1 cellular context compared by ENCODE assay signal in genomic region chr9:137467161-137467581, GRCh38.
TF ChIP-seq lines count a peak whose summit lies in the region.

No MANE protein-coding gene starts in this region.

TF ChIP-seq in H1, 55 proteins besides CTCF, POLR2A, EP300 and RAD21:
- TF ChIP-seq CBX5 (IDR thresholded peaks at IDR 0.05; ENCODE audit: low read depth, low read length) = no peak
- TF ChIP-seq ATF3 (IDR thresholded peaks at IDR 0.05; ENCODE audit: insufficient read depth, low read depth, low read length) = no peak
- no peak for TF ChIP-seq SP2 (IDR thresholded peaks at IDR 0.05; ENCODE audit: low read length)
- TF ChIP-seq EZH2 (IDR thresholded peaks at IDR 0.05; ENCODE audit: low read depth, low read length, severe bottlenecking) = no peak
